In the genomic region with DNA sequence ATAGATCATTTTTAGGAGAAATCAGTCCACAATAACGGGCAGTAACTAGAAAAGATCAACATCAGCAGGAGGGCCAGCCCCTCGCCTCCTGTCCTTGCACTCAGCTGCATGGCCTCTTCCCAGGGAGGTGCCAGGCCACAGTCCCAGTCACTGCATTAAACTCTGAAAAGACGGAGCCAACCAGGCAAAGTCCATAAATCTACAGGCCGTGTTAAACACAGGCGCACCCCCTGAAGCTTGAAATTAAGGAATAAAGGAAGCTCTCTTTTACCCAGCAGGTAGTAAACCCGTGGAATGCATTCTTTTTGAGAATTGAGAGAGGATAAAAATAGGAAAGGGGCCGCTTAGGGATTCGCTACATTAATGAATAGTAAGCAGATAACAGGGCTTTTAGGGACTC, we compare ENCODE assay signal across 15 cellular contexts. TPM values are rescaled to one million over a fixed set of nuclear protein-coding genes. Genes with fewer than 3 reads are reported as not detected.
A peak's percentile ranks its signal among the peaks of the same experiment; 100 is the strongest.
DNase-seq lines count a peak whose midpoint lies in the region; ATAC-seq and TF ChIP-seq lines count a peak whose summit lies in the region.
"Had no signal": no experiment of that assay in that cellular context is flagged by ENCODE, and none has a peak within 500 bp of the region (broad histone marks: within the 10 kb centered on the region; RNA-seq: fewer than 3 reads in every experiment).

No MANE protein-coding gene starts in this region.

- ATAC-seq in heart left ventricle, result no peak
- ATAC-seq in Right ventricle myocardium inferior, result no peak
- no peak for ATAC-seq in activated naive CD4-positive, alpha-beta T cell treated with anti-CD3 and anti-CD28 coated beads, Interleukin-2, amount 50 U/mL, for 72 hours
- ATAC-seq: foreskin keratinocyte; natural killer cell; stimulated activated naive CD8-positive, alpha-beta T cell treated with anti-CD3 and anti-CD28 coated beads, Interleukin-15, amount 100 ng/mL, for 72 hours had no signal

- H3K9ac ChIP-seq in endodermal cell (ENCODE audit: extremely low read depth, low read length, poor library complexity, severe bottlenecking), result no peak overlapping the region

- peak overlapping the region; percentile 71 for H3K27ac Mint-ChIP-seq in endodermal cell
- peak overlapping the region; percentile 94 for H3K27ac Mint-ChIP-seq in nephron progenitor cell
- no peak overlapping the region for H3K27ac Mint-ChIP-seq in activated naive CD4-positive, alpha-beta T cell treated with anti-CD3 and anti-CD28 coated beads, Interleukin-2, amount 50 U/mL, for 72 hours
- H3K27ac Mint-ChIP-seq: activated T-helper 1 cell treated with anti-CD3 and anti-CD28 coated beads, Interleukin-12 subunit alpha, Interleukin-12 subunit beta, Interleukin-2, Interleukin-4 antibody, amounts not matched to agents 30 ng/mL and 10 ng/mL and 1 ng/mL, durations not matched to agents 14 hours and 24 hours and 36 hours; natural killer cell had no signal

- H3K79me2 ChIP-seq in osteoblast (ENCODE audit: insufficient read depth, low read length), result peaks cover 60% of the 10 kb centered on the region

- H3K4me3 Mint-ChIP-seq in endodermal cell, result no peak overlapping the region
- peak overlapping the region; percentile 39 for H3K4me3 Mint-ChIP-seq in nephron progenitor cell
- H3K4me3 Mint-ChIP-seq: activated T-helper 1 cell treated with anti-CD3 and anti-CD28 coated beads, Interleukin-12 subunit alpha, Interleukin-12 subunit beta, Interleukin-2, Interleukin-4 antibody, amounts not matched to agents 30 ng/mL and 10 ng/mL and 1 ng/mL, durations not matched to agents 14 hours and 24 hours and 36 hours; natural killer cell; stimulated activated naive CD8-positive, alpha-beta T cell treated with anti-CD3 and anti-CD28 coated beads, Interleukin-15, amount 100 ng/mL, for 72 hours had no signal

- DNase-seq in heart left ventricle, result no peak
- DNase-seq in Right ventricle myocardium inferior (ENCODE audit: missing footprints), result no peak
- peak; percentile 73 for DNase-seq in endodermal cell
- DNase-seq in nephron progenitor cell, result peak; percentile 33
- no peak for DNase-seq in foreskin melanocyte
- no peak for DNase-seq in osteoblast (ENCODE audit: insufficient read length, low spot score, missing footprints)
- DNase-seq in vagina (ENCODE audit: extremely low spot score in 2 of 2), result no peak
- DNase-seq in activated naive CD4-positive, alpha-beta T cell treated with anti-CD3 and anti-CD28 coated beads, Interleukin-2, amount 50 U/mL, for 72 hours (ENCODE audit: low spot score in 2 of 2), result no peak
- DNase-seq: activated CD4-positive, alpha-beta T cell treated with anti-CD3 and anti-CD28 coated beads, Interleukin-2, amount 50 U/mL, for 1 hour; effector CD8-positive, alpha-beta T cell; foreskin keratinocyte; natural killer cell; NCI-H2107; stimulated activated naive CD8-positive, alpha-beta T cell treated with anti-CD3 and anti-CD28 coated beads, Interleukin-15, amount 100 ng/mL, for 72 hours had no signal

- peaks cover 5% of the 10 kb centered on the region for H3K9me3 Mint-ChIP-seq in endodermal cell
- H3K9me3 Mint-ChIP-seq in nephron progenitor cell, result peaks cover 5% of the 10 kb centered on the region
- peaks cover 0 to under 1% of the 10 kb centered on the region in 2 donors for H3K9me3 Mint-ChIP-seq in activated naive CD4-positive, alpha-beta T cell treated with anti-CD3 and anti-CD28 coated beads, Interleukin-2, amount 50 U/mL, for 72 hours
- H3K9me3 Mint-ChIP-seq: natural killer cell; stimulated activated naive CD8-positive, alpha-beta T cell treated with anti-CD3 and anti-CD28 coated beads, Interleukin-15, amount 100 ng/mL, for 72 hours had no signal

- H3K4me2 ChIP-seq in osteoblast (ENCODE audit: insufficient read depth, low read length), result no peak overlapping the region

- H4K20me1 ChIP-seq in osteoblast (ENCODE audit: insufficient read depth, low read length), result peaks cover 4% of the 10 kb centered on the region

- peaks cover 32% of the 10 kb centered on the region for H3K4me1 Mint-ChIP-seq in endodermal cell
- H3K4me1 Mint-ChIP-seq in nephron progenitor cell, result peaks cover 75% of the 10 kb centered on the region

- peaks cover 11% of the 10 kb centered on the region for H3K36me3 Mint-ChIP-seq in endodermal cell (ENCODE audit: low read depth)
- H3K36me3 Mint-ChIP-seq in nephron progenitor cell (ENCODE audit: low read depth), result peaks cover 17% of the 10 kb centered on the region
- H3K36me3 Mint-ChIP-seq in activated naive CD4-positive, alpha-beta T cell treated with anti-CD3 and anti-CD28 coated beads, Interleukin-2, amount 50 U/mL, for 72 hours, result peaks cover 0 to 6% of the 10 kb centered on the region in 2 donors
- H3K36me3 Mint-ChIP-seq: natural killer cell had no signal

- H3K36me3 ChIP-seq in heart left ventricle (peaks cover 0 to 14% (median 9%) of the 10 kb centered on the region in 9 donors), endodermal cell (ENCODE audit: control insufficient read depth, insufficient read depth, low read length) (no peaks in the 10 kb centered on the region), osteoblast (ENCODE audit: insufficient read depth, low read length) (peaks cover 30% of the 10 kb centered on the region), vagina (peaks cover 0 to 6% of the 10 kb centered on the region in 2 donors)

- intact Hi-C loops in heart left ventricle (cut with DNase I) (no loop called here), Right ventricle myocardium inferior (cut with DNase I) (loop anchor here (5.0 kb wide), 1 partner anchor 304 kb away; no protein-coding TSS in a partner anchor), vagina (cut with DNase I) (no loop called here)

- 51 to 56% (median 54%) methylated on average over 8 of the region's 8 CpGs for WGBS in heart left ventricle, 4 donors
- 21 to 47% methylated on average over 8 of the region's 8 CpGs for WGBS in endodermal cell (ENCODE audit: insufficient coverage in 1 of 2, insufficient read length in 1 of 2), 2 experiments

- H3K4me3 ChIP-seq in heart left ventricle, result no peak overlapping the region
- H3K4me3 ChIP-seq in endodermal cell (ENCODE audit: low read length), result no peak overlapping the region
- no peak overlapping the region for H3K4me3 ChIP-seq in osteoblast (ENCODE audit: insufficient read depth, low read length)
- H3K4me3 ChIP-seq in vagina, result no peak overlapping the region

- H3K27me3 Mint-ChIP-seq in endodermal cell (ENCODE audit: insufficient read depth), result no peaks in the 10 kb centered on the region
- H3K27me3 Mint-ChIP-seq in nephron progenitor cell (ENCODE audit: low read depth, poor library complexity), result peaks cover 4% of the 10 kb centered on the region
- H3K27me3 Mint-ChIP-seq: stimulated activated naive CD8-positive, alpha-beta T cell treated with anti-CD3 and anti-CD28 coated beads, Interleukin-15, amount 100 ng/mL, for 72 hours had no signal

- no peaks in the 10 kb centered on the region for H3K9me3 ChIP-seq in heart left ventricle
- H3K9me3 ChIP-seq in endodermal cell (ENCODE audit: control insufficient read depth, low read length), result no peaks in the 10 kb centered on the region
- H3K9me3 ChIP-seq in osteoblast (ENCODE audit: low read depth, low read length), result no peaks in the 10 kb centered on the region
- no peaks in the 10 kb centered on the region for H3K9me3 ChIP-seq in vagina

- TF ChIP-seq CTCF in heart left ventricle (IDR thresholded peaks at IDR 0.05) (no peak), endodermal cell (conservative IDR thresholded peaks at IDR 0.05) (no peak), nephron progenitor cell (IDR thresholded peaks at IDR 0.05) (no peak), osteoblast (IDR thresholded peaks at IDR 0.05; ENCODE audit: extremely low read depth, low read depth, low read length) (no peak), vagina (IDR thresholded peaks at IDR 0.05) (no peak)

- no peak overlapping the region for H2AFZ ChIP-seq in osteoblast (ENCODE audit: low read length)

- H3K27me3 ChIP-seq in heart left ventricle (no peaks in the 10 kb centered on the region), endodermal cell (ENCODE audit: control insufficient read depth, insufficient read depth, low read length, poor library complexity, severe bottlenecking) (no peaks in the 10 kb centered on the region), osteoblast (ENCODE audit: insufficient read depth, low read length) (no peaks in the 10 kb centered on the region), vagina (no peaks in the 10 kb centered on the region)
- H3K27me3 ChIP-seq: foreskin keratinocyte had no signal

- TF ChIP-seq POLR2A in heart left ventricle (IDR thresholded peaks at IDR 0.05), result no peak
- TF ChIP-seq POLR2A in vagina (IDR thresholded peaks at IDR 0.05), result no peak

- peak overlapping the region; percentile 3 to 88 (median 74) for H3K27ac ChIP-seq in heart left ventricle
- peak overlapping the region; percentile 95 for H3K27ac ChIP-seq in endodermal cell (ENCODE audit: low read depth, low read length)
- H3K27ac ChIP-seq in osteoblast (ENCODE audit: low read depth, low read length), result no peak overlapping the region
- H3K27ac ChIP-seq in vagina, result no peak overlapping the region
- H3K27ac ChIP-seq: foreskin keratinocyte had no signal

- H3K4me1 ChIP-seq in heart left ventricle (peaks cover 8 to 67% (median 49%) of the 10 kb centered on the region in 12 donors), endodermal cell (ENCODE audit: control insufficient read depth, insufficient read depth, low read length) (peaks cover 14% of the 10 kb centered on the region), osteoblast (ENCODE audit: insufficient read depth, low read length) (peaks cover 9% of the 10 kb centered on the region), vagina (peaks cover 38% of the 10 kb centered on the region)
- H3K4me1 ChIP-seq: foreskin keratinocyte had no signal

RNA-seq across cellular contexts. Expression of a gene that starts 18.4 kb away (rescaled TPM):
- total RNA-seq in heart left ventricle (10 to 100 TPM; 16.0 to 54.5 (median 27.9) TPM), Right ventricle myocardium inferior (18.7 TPM), endodermal cell (10 to 100 TPM; 21.5 to 34.4 TPM), osteoblast (45.1 and 51.4 TPM in 2 replicates), vagina (65.1 TPM)
- 10 to 100 TPM; 11.0 to 15.7 TPM for polyA plus RNA-seq in heart left ventricle
- 14.8 TPM for polyA plus RNA-seq in endodermal cell (2013, experiment 1 of 2)
- polyA plus RNA-seq in endodermal cell (2013, experiment 2 of 2), result 14.2 TPM
- 10 to 100 TPM in 1 of 2 donors, 1 to 10 TPM in 1; 4.4 to 16.2 TPM for total RNA-seq in activated naive CD4-positive, alpha-beta T cell treated with anti-CD3 and anti-CD28 coated beads, Interleukin-2, amount 50 U/mL, for 72 hours

RNA-seq across cellular contexts. Expression of a gene that starts 39.7 kb away (rescaled TPM):
- total RNA-seq in heart left ventricle (10 to 100 TPM in 3 of 9 donors, 1 to 10 TPM in 6; 7.7 to 27.2 (median 9.2) TPM), Right ventricle myocardium inferior (16.5 TPM), endodermal cell (10 to 100 TPM; 20.4 to 26.9 TPM), osteoblast (14.7 and 23.2 TPM in 2 replicates), vagina (40.0 TPM)
- 10 to 100 TPM in 1 of 2 donors, 1 to 10 TPM in 1; 7.0 to 10.9 TPM for polyA plus RNA-seq in heart left ventricle
- polyA plus RNA-seq in endodermal cell (2013, experiment 1 of 2), result 10.5 TPM
- 10.7 TPM for polyA plus RNA-seq in endodermal cell (2013, experiment 2 of 2)
- 10 to 100 TPM in 1 of 2 donors, 1 to 10 TPM in 1; 3.8 to 12.6 TPM for total RNA-seq in activated naive CD4-positive, alpha-beta T cell treated with anti-CD3 and anti-CD28 coated beads, Interleukin-2, amount 50 U/mL, for 72 hours

Comparison
In these comparisons a context has a peak if more than half of its experiments do, and no peak if none do; other contexts are left out.
1. DNase-seq: peak in endodermal cell (single experiment) and nephron progenitor cell (single experiment); none in heart left ventricle (0 of 5), Right ventricle myocardium inferior (single experiment), foreskin melanocyte (single experiment), osteoblast (single experiment), vagina (0 of 2) and activated naive CD4-positive, alpha-beta T cell treated with anti-CD3 and anti-CD28 coated beads, Interleukin-2, amount 50 U/mL, for 72 hours (0 of 2).
2. H3K27ac ChIP-seq: peak in heart left ventricle (12 of 12) and endodermal cell (single experiment); none in osteoblast (single experiment) and vagina (single experiment).
3. H3K27ac Mint-ChIP-seq: peak in endodermal cell (single experiment) and nephron progenitor cell (single experiment); none in activated naive CD4-positive, alpha-beta T cell treated with anti-CD3 and anti-CD28 coated beads, Interleukin-2, amount 50 U/mL, for 72 hours (0 of 2).